Comparison of ENCODE assay signal across 10 cellular contexts in the genomic region with DNA sequence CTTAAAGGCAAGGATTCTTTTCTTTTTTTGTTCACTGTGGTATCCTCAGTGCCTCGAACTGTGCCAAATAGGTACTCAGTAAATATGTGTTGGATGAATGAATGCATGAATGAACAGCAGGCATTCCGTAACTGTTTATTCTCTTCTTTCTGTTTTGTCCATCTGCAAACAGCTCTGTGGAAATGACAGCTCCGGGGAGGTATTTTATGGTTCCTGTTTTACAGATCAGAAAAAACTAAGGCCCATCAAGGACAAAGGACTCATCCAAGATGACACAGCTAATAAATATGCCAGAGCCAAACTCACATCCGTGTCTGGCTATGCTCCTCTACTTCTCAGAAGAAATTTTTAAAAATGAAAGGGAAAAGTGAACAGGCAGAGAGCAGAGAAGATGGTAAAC. TPM values are rescaled to one million over a fixed set of nuclear protein-coding genes. Genes with fewer than 3 reads are reported as not detected.
DNase-seq lines count a peak whose midpoint lies in the region; TF ChIP-seq lines count a peak whose summit lies in the region.
"Had no signal": no experiment of that assay in that cellular context is flagged by ENCODE, and none has a peak within 500 bp of the region (broad histone marks: within the 10 kb centered on the region; RNA-seq: fewer than 3 reads in every experiment).

No MANE protein-coding gene starts in this region.

- DNase-seq in HK-2 (ENCODE audit: unreplicated experiment) = peak; percentile 37
- peak; percentile 57 for DNase-seq in T1000 (lab: John Stamatoyannopoulos, UW)
- no peak for DNase-seq in right atrium auricular region (ENCODE audit: low spot score)
- no peak for DNase-seq in tibial artery
- no peak for DNase-seq in DMS79 (lab: John Stamatoyannopoulos, UW)
- DNase-seq in activated CD4-positive, CD25-positive, alpha-beta regulatory T cell treated with anti-CD3 and anti-CD28 coated beads, Interleukin-2, amount 50 U/mL, for 72 hours = no peak
- no peak for DNase-seq in NCI-H2171 treated with DMSO at 0.1 percent for 48 hours (lab: John Stamatoyannopoulos, UW)
- DNase-seq: activated B cell treated with CpG ODN at 0.5 μM for 24 hours, cerebellar nuclear complex had no signal

- intact Hi-C loops in tibial artery (cut with DNase I; ENCODE audit: low total_unique reads) = no loop called here

- H3K27me3 ChIP-seq in right atrium auricular region (no peaks in the 10 kb centered on the region), tibial artery (no peaks in the 10 kb centered on the region)

- H3K27ac ChIP-seq in right atrium auricular region (peak overlapping the region; percentile 76 to 88), tibial artery (peak overlapping the region; percentile 67 to 95)

- H3K9me3 ChIP-seq in right atrium auricular region (no peaks in the 10 kb centered on the region), tibial artery (no peaks in the 10 kb centered on the region)

- H3K36me3 ChIP-seq in right atrium auricular region (peaks cover 5% of the 10 kb centered on the region), tibial artery (no peaks in the 10 kb centered on the region)

- H3K4me1 ChIP-seq in right atrium auricular region (peaks cover 0 to 51% of the 10 kb centered on the region in 2 donors), tibial artery (peaks cover 0 to 92% (median 47%) of the 10 kb centered on the region in 4 donors)

- H3K4me3 ChIP-seq in right atrium auricular region = peak overlapping the region in 1 of 2 donors; percentile 4
- peak overlapping the region; percentile 29 to 36 for H3K4me3 ChIP-seq in tibial artery

- TF ChIP-seq CTCF in right atrium auricular region (IDR thresholded peaks at IDR 0.05) (no peak), tibial artery (IDR thresholded peaks at IDR 0.05) (no peak)

RNA-seq across cellular contexts. Expression of gene JPH2, which starts 21.0 kb away (rescaled TPM):
- total RNA-seq in right atrium auricular region = 100 to 1,000 TPM; 131 to 168 TPM
- total RNA-seq: activated B cell treated with CpG ODN at 0.5 μM for 24 hours, lung microvascular endothelial cell had no signal

RNA-seq across cellular contexts. Expression of gene OSER1, which starts 44.6 kb away (rescaled TPM):
- total RNA-seq in right atrium auricular region = 10 to 100 TPM; 30.8 to 31.1 TPM

Comparison
In these comparisons a context has a peak if more than half of its experiments do, and no peak if none do; other contexts are left out.
1. DNase-seq: peak in HK-2 (single experiment) and T1000 (single experiment); none in right atrium auricular region (single experiment), tibial artery (0 of 2), DMS79 (single experiment), activated CD4-positive, CD25-positive, alpha-beta regulatory T cell treated with anti-CD3 and anti-CD28 coated beads, Interleukin-2, amount 50 U/mL, for 72 hours (single experiment) and NCI-H2171 treated with DMSO at 0.1 percent for 48 hours (single experiment).